ENCODE assay signal across 9 cellular contexts in the genomic region with DNA sequence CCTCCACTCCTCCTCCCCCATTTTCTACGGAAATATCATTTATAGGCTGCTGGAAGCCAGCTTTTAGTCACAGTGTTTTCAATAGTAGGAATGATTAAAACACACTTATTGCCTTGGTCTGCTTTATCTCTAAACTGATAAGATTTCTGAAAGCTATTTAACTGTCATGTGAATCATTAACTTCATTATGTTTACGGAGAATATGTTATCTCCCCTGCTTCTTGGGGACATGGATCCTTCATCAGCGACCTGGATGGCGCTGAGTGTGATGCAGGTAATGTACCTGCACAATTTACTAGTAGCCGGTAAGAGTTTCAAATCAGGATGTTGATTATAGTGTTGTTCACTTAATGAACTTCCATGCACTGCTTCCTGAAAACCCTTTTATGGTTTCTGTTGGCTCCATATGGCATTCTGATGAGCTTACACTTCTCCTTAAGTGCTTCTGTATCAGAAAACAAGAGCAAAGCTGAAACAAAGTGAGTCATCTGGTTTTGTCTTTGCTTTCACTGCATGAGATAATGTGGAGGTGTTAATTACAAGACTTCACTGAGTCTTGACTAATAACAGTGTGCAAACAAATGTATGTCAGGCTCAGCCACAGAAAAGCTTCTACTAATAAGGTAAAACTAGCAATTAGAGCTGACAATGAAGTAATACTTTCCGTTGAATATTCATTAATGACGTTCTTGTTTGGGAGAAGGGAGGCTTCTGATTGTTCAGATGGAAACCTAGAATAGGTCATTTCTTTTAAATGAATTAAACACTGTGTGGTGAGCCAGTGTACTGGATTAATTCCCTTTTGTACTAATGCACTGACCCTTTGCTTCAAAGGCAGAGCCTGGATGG.
DNase-seq lines count a peak whose midpoint lies in the region; ATAC-seq and TF ChIP-seq lines count a peak whose summit lies in the region.
"Had no signal": no experiment of that assay in that cellular context is flagged by ENCODE, and none has a peak within 500 bp of the region (broad histone marks: within the 10 kb centered on the region; RNA-seq: fewer than 3 reads in every experiment).

No MANE protein-coding gene starts in this region.

- no peak overlapping the region for H3K4me3 ChIP-seq in epithelial cell of esophagus (ENCODE audit: low read length)
- no peak overlapping the region for H3K4me3 ChIP-seq in MG63

- H3K36me3 ChIP-seq in MG63: no peaks in the 10 kb centered on the region

- no peaks in the 10 kb centered on the region for H3K27me3 ChIP-seq in MG63
- H3K27me3 ChIP-seq: foreskin keratinocyte had no signal

- H3K9me3 ChIP-seq in MG63: no peaks in the 10 kb centered on the region

- in situ Hi-C loops in ACHN (cut with HindIII; ENCODE audit: low pct_ligation_motif_present, low pct_unique_long_range_greater_than_20kb, low sequenced_read_pairs): no loop called here

- ATAC-seq in GM18868 (IDR thresholded peaks at IDR 0.05; ENCODE audit: unreplicated experiment): peak; percentile 88
- peak; percentile 88 for ATAC-seq in HG02840 (IDR thresholded peaks at IDR 0.05; ENCODE audit: low FRiP score, unreplicated experiment)
- ATAC-seq: foreskin keratinocyte had no signal

- DNase-seq in NCI-H2029 (lab: John Stamatoyannopoulos, UW) (peak; percentile 73), epithelial cell of esophagus (ENCODE audit: low read depth) (peak; percentile 93), superior temporal gyrus (ENCODE audit: extremely low spot score) (peak; percentile 55), MG63 (no peak), ACHN (no peak), putamen (ENCODE audit: low spot score) (no peak)

- no peak for TF ChIP-seq CTCF in epithelial cell of esophagus (IDR thresholded peaks at IDR 0.05; ENCODE audit: insufficient read depth, low read depth, low read length, missing control alignments)

Comparison
In these comparisons a context has a peak if more than half of its experiments do, and no peak if none do; other contexts are left out.
1. DNase-seq: peak in NCI-H2029 (single experiment), epithelial cell of esophagus (single experiment) and superior temporal gyrus (single experiment); none in MG63 (single experiment), ACHN (single experiment) and putamen (single experiment).